ENCODE assay signal across 26 cellular contexts in genomic region chr16:686459-687260, GRCh38. TPM values are rescaled to one million over a fixed set of nuclear protein-coding genes. Genes with fewer than 3 reads are reported as not detected.
"Had no signal": no experiment of that assay in that cellular context is flagged by ENCODE, and none has a peak within 500 bp of the region (broad histone marks: within the 10 kb centered on the region; RNA-seq: fewer than 3 reads in every experiment).

No MANE protein-coding gene starts in this region.

- H3K27ac ChIP-seq: adrenal gland, ascending aorta, left lung, stomach, transverse colon, uterus had no signal

- ATAC-seq: activated CD4-positive, CD25-positive, alpha-beta regulatory T cell treated with anti-CD3 and anti-CD28 coated beads, Interleukin-2, amount 50 U/mL, for 24 hours; activated CD8-positive, alpha-beta T cell treated with anti-CD3 and anti-CD28 coated beads, Interleukin-2, amount 10 ng/mL, durations not matched to agents 7 days and 5 days; effector memory CD8-positive, alpha-beta T cell; esophagus mucosa; left lung; naive thymus-derived CD8-positive, alpha-beta T cell; sciatic nerve; stimulated activated effector memory CD8-positive, alpha-beta T cell treated with anti-CD3 and anti-CD28 coated beads, Interleukin-12 subunit alpha, Interleukin-12 subunit beta, amount 100 ng/mL, for 72 hours had no signal

- DNase-seq: activated CD4-positive, alpha-beta T cell treated with anti-CD3 and anti-CD28 coated beads, Interleukin-2, amount 50 U/mL, for 1 hour; activated CD8-positive, alpha-beta T cell treated with anti-CD3 and anti-CD28 coated beads, Interleukin-2, amount 10 ng/mL, durations not matched to agents 7 days and 5 days; activated gamma-delta T cell treated with Interleukin-2 at 50 U/mL for 16 hours; central memory CD4-positive, alpha-beta T cell; dorsolateral prefrontal cortex; effector memory CD8-positive, alpha-beta T cell; foreskin melanocyte; immature natural killer cell; naive thymus-derived CD8-positive, alpha-beta T cell; stimulated activated CD4-positive, alpha-beta T cell treated with anti-CD3 and anti-CD28 coated beads, Interleukin-2, amount 100 ng/mL, for 24 hours; T-helper 2 cell; uterus had no signal

- H3K36me3 ChIP-seq: uterus had no signal

- H3K4me3 ChIP-seq: adrenal gland, ascending aorta, dorsolateral prefrontal cortex, left lung, lung, stomach, transverse colon, uterus had no signal

- FAIRE-seq: colon, small intestine had no signal

- H3K9me3 Mint-ChIP-seq: activated T-helper 1 cell treated with anti-CD3 and anti-CD28 coated beads, Interleukin-12 subunit alpha, Interleukin-12 subunit beta, Interleukin-2, Interleukin-4 antibody, amounts not matched to agents 30 ng/mL and 10 ng/mL and 1 ng/mL, durations not matched to agents 14 hours and 24 hours and 36 hours; effector memory CD8-positive, alpha-beta T cell; immature natural killer cell; naive thymus-derived CD8-positive, alpha-beta T cell; stimulated activated effector memory CD8-positive, alpha-beta T cell treated with anti-CD3 and anti-CD28 coated beads, Interleukin-12 subunit alpha, Interleukin-12 subunit beta, amount 100 ng/mL, for 72 hours had no signal

- H3K9me3 ChIP-seq: adrenal gland, ascending aorta, left lung, stomach, transverse colon, uterus had no signal

- H3K27me3 Mint-ChIP-seq: activated naive CD8-positive, alpha-beta T cell; effector memory CD8-positive, alpha-beta T cell; naive thymus-derived CD8-positive, alpha-beta T cell had no signal

- H3K27me3 ChIP-seq: adrenal gland, ascending aorta, dorsolateral prefrontal cortex, uterus had no signal

- H3K27ac Mint-ChIP-seq: activated CD8-positive, alpha-beta T cell treated with anti-CD3 and anti-CD28 coated beads, Interleukin-2, amount 10 ng/mL, durations not matched to agents 7 days and 5 days; activated naive CD8-positive, alpha-beta T cell; activated T-helper 1 cell treated with anti-CD3 and anti-CD28 coated beads, Interleukin-12 subunit alpha, Interleukin-12 subunit beta, Interleukin-2, Interleukin-4 antibody, amounts not matched to agents 30 ng/mL and 10 ng/mL and 1 ng/mL, durations not matched to agents 14 hours and 24 hours and 36 hours had no signal

RNA-seq across cellular contexts. Expression of gene RHBDL1, which starts 11.2 kb away (rescaled TPM):
- polyA plus RNA-seq: immature natural killer cell; naive thymus-derived CD8-positive, alpha-beta T cell had no signal
